In genomic region chr6:148559848-148560433, GRCh38 we compare ENCODE assay signal across 9 cellular contexts.
DNase-seq lines count a peak whose midpoint lies in the region; ATAC-seq and TF ChIP-seq lines count a peak whose summit lies in the region.
"Had no signal": no experiment of that assay in that cellular context is flagged by ENCODE, and none has a peak within 500 bp of the region (broad histone marks: within the 10 kb centered on the region; RNA-seq: fewer than 3 reads in every experiment).

No MANE protein-coding gene starts in this region.

- H3K9ac ChIP-seq in HUES48 (ENCODE audit: low read depth, low read length) = peak overlapping the region; percentile 60; the same call in 1 of the 2 replicates

- no peak for TF ChIP-seq EP300 in gastroesophageal sphincter (IDR thresholded peaks at IDR 0.05)

- TF ChIP-seq CTCF in RWPE2 (IDR thresholded peaks at IDR 0.05; ENCODE audit: poor library complexity, severe bottlenecking) = peak; percentile 98
- peak; percentile 91 to 99 (median 95) for TF ChIP-seq CTCF in gastroesophageal sphincter (IDR thresholded peaks at IDR 0.05)
- peak; percentile 98 for TF ChIP-seq CTCF in thoracic aorta (IDR thresholded peaks at IDR 0.05)

- CTCF ChIA-PET in CD4-positive, alpha-beta memory T cell (lab: Charles Lee; ENCODE audit: partially characterized antibody) = interaction anchor here (0.6 to 3.1 kb wide), 22 partner anchors 8 to 872 kb away, joined by 3 to 16 read pairs (median 4); no protein-coding TSS in a partner anchor

- peaks cover 3 to 5% of the 10 kb centered on the region in 2 donors for H3K27me3 Mint-ChIP-seq in CD4-positive, alpha-beta memory T cell

- H3K27ac Mint-ChIP-seq in CD4-positive, alpha-beta memory T cell = no peak overlapping the region
- H3K27ac Mint-ChIP-seq: activated naive CD8-positive, alpha-beta T cell had no signal

- no peaks in the 10 kb centered on the region for H3K9me3 ChIP-seq in CD4-positive, alpha-beta memory T cell (ENCODE audit: control insufficient read depth in 1 of 2, low read length in 2 of 2)
- H3K9me3 ChIP-seq in HUES48 (ENCODE audit: control insufficient read depth, insufficient read depth, low read length) (peaks cover 3% of the 10 kb centered on the region; the same call in 1 of the 2 replicates), RWPE2 (ENCODE audit: severe bottlenecking) (no peaks in the 10 kb centered on the region), gastroesophageal sphincter (no peaks in the 10 kb centered on the region), thoracic aorta (no peaks in the 10 kb centered on the region)

- H3K36me3 Mint-ChIP-seq in CD4-positive, alpha-beta memory T cell = no peaks in the 10 kb centered on the region
- H3K36me3 Mint-ChIP-seq: activated naive CD8-positive, alpha-beta T cell had no signal

- peak overlapping the region in 1 of 2 donors; percentile 56 for H3K4me3 ChIP-seq in CD4-positive, alpha-beta memory T cell (ENCODE audit: low read length in 2 of 2)
- H3K4me3 ChIP-seq in HUES48 (ENCODE audit: low read depth, low read length) = peak overlapping the region; percentile 64
- H3K4me3 ChIP-seq in RWPE2 (ENCODE audit: severe bottlenecking) = peak overlapping the region; percentile 23
- H3K4me3 ChIP-seq in gastroesophageal sphincter = peak overlapping the region; percentile 32 to 54
- H3K4me3 ChIP-seq in thoracic aorta = peak overlapping the region; percentile 71

- peaks cover 7 to 10% (median 8%) of the 10 kb centered on the region in 4 donors for H3K4me1 Mint-ChIP-seq in CD4-positive, alpha-beta memory T cell

- peaks cover 0 to 9% (median 0%) of the 10 kb centered on the region in 8 donors for H3K9me3 Mint-ChIP-seq in CD4-positive, alpha-beta memory T cell

- no peaks in the 10 kb centered on the region for H3K27me3 ChIP-seq in CD4-positive, alpha-beta memory T cell (ENCODE audit: insufficient read depth, low read length)
- H3K27me3 ChIP-seq in HUES48 (ENCODE audit: control insufficient read depth, insufficient read depth, low read length) (peaks cover 8% of the 10 kb centered on the region), RWPE2 (ENCODE audit: insufficient read depth, poor library complexity, severe bottlenecking) (no peaks in the 10 kb centered on the region), gastroesophageal sphincter (no peaks in the 10 kb centered on the region), thoracic aorta (replicated peaks; ENCODE audit: insufficient read depth) (no peaks in the 10 kb centered on the region)

- no peak overlapping the region for H3K27ac ChIP-seq in CD4-positive, alpha-beta memory T cell (ENCODE audit: low read depth, low read length)
- no peak overlapping the region for H3K27ac ChIP-seq in HUES48 (ENCODE audit: low read depth, low read length)
- H3K27ac ChIP-seq in RWPE2 (ENCODE audit: poor library complexity, severe bottlenecking) = no peak overlapping the region
- H3K27ac ChIP-seq in gastroesophageal sphincter = peak overlapping the region in 3 of 4 donors; percentile 52 to 65 (median 54)
- no peak overlapping the region for H3K27ac ChIP-seq in thoracic aorta

- POLR2A ChIA-PET in CD4-positive, alpha-beta memory T cell (lab: Charles Lee; ENCODE audit: partially characterized antibody) = no interaction called here

- no peaks in the 10 kb centered on the region for H3K36me3 ChIP-seq in CD4-positive, alpha-beta memory T cell (ENCODE audit: insufficient read depth, low read length)
- no peaks in the 10 kb centered on the region for H3K36me3 ChIP-seq in HUES48 (ENCODE audit: control insufficient read depth, insufficient read depth, low read length)
- no peaks in the 10 kb centered on the region for H3K36me3 ChIP-seq in RWPE2 (ENCODE audit: low read depth)
- no peaks in the 10 kb centered on the region for H3K36me3 ChIP-seq in gastroesophageal sphincter
- no peaks in the 10 kb centered on the region for H3K36me3 ChIP-seq in thoracic aorta

- TF ChIP-seq POLR2A in gastroesophageal sphincter (IDR thresholded peaks at IDR 0.05) = no peak

- intact Hi-C loops in CD4-positive, alpha-beta memory T cell (cut with micrococcal nuclease) = loop anchor here (1.0 kb wide), 2 partner anchors 186 to 388 kb away; no protein-coding TSS in a partner anchor

- peak; percentile 48 to 73 (median 65) for DNase-seq in CD4-positive, alpha-beta memory T cell
- DNase-seq in RWPE2 (ENCODE audit: low spot score) (no peak), occipital lobe (lab: John Stamatoyannopoulos, UW) (peak; percentile 76), thoracic aorta (ENCODE audit: low spot score) (no peak)
- peak; percentile 57 for DNase-seq in activated gamma-delta T cell treated with anti-CD3 and anti-CD28 coated beads, Interleukin-2, amount 50 U/mL, for 16 hours (ENCODE audit: low read depth)

- H3K4me1 ChIP-seq in CD4-positive, alpha-beta memory T cell (ENCODE audit: insufficient read depth, low read length) = peaks cover 8% of the 10 kb centered on the region
- H3K4me1 ChIP-seq in HUES48 (ENCODE audit: control insufficient read depth, insufficient read depth, low read length) (no peaks in the 10 kb centered on the region), RWPE2 (ENCODE audit: insufficient read depth, poor library complexity, severe bottlenecking) (no peaks in the 10 kb centered on the region), gastroesophageal sphincter (peaks cover 0 to 13% (median 0%) of the 10 kb centered on the region in 3 donors), thoracic aorta (ENCODE audit: control insufficient read depth in 1 of 2, low read depth in 2 of 2) (peaks cover 0 to 6% of the 10 kb centered on the region in 2 donors)

- peak overlapping the region in 4 of 8 donors; percentile 12 to 33 (median 20) for H3K4me3 Mint-ChIP-seq in CD4-positive, alpha-beta memory T cell

- 5% methylated on average over 4 of the region's 46 CpGs; no CpG with 5 or more reads in 1 of the 2 donors for WGBS in gastroesophageal sphincter (ENCODE audit: low coverage in 1 of 2), 2 donors

- ATAC-seq in GM19455 (IDR thresholded peaks at IDR 0.05; ENCODE audit: unreplicated experiment) (peak; percentile 80), RWPE2 (ENCODE audit: low read depth) (peak; percentile 86), gastroesophageal sphincter (peak; percentile 84), thoracic aorta (ENCODE audit: insufficient number of reproducible peaks, low FRiP score, low read depth) (peak; percentile 36)

Comparison
In these comparisons a context has a peak if more than half of its experiments do, and no peak if none do; other contexts are left out.
1. DNase-seq: peak in CD4-positive, alpha-beta memory T cell (5 of 5), activated gamma-delta T cell treated with anti-CD3 and anti-CD28 coated beads, Interleukin-2, amount 50 U/mL, for 16 hours (single experiment) and occipital lobe (single experiment); none in RWPE2 (single experiment) and thoracic aorta (single experiment).
2. H3K27ac ChIP-seq: peak in gastroesophageal sphincter (3 of 4); none in CD4-positive, alpha-beta memory T cell (single experiment), HUES48 (single experiment), RWPE2 (single experiment) and thoracic aorta (0 of 2).
3. ATAC-seq: peak in every context shown above with its lines; median percentile 86 in RWPE2; 84 in gastroesophageal sphincter; 80 in GM19455; 36 in thoracic aorta.
4. Peak in every context shown above with its lines, with median percentiles within 50 percentile points of each other: CTCF ChIP-seq.